16 cellular contexts compared by ENCODE assay signal in the genomic region with DNA sequence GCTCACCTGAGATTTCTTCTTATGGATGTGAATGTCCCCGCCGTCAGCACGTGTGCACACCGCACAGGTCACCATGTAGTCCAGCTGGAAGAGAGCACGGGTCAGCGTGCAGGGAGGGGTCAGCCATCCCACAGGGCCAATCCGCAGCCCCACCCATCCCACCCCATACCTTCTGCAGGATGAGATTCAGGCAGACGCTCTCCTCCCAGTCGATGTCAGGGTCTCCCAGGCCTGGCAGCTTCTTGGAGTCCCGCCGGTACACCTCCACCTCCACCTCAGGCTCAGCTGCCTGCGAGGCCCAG. TPM values are rescaled to one million over a fixed set of nuclear protein-coding genes. Genes with fewer than 3 reads are reported as not detected.
DNase-seq lines count a peak whose midpoint lies in the region; ATAC-seq and TF ChIP-seq lines count a peak whose summit lies in the region.
"Had no signal": no experiment of that assay in that cellular context is flagged by ENCODE, and none has a peak within 500 bp of the region (broad histone marks: within the 10 kb centered on the region; RNA-seq: fewer than 3 reads in every experiment).

No MANE protein-coding gene starts in this region.

- H3K9me3 ChIP-seq in left ventricle myocardium inferior (replicated peaks) (no peaks in the 10 kb centered on the region), IMR-90 (ENCODE audit: control insufficient read depth, insufficient read depth, low read length) (no peaks in the 10 kb centered on the region), neuronal stem cell (replicated peaks in 1 of 2; ENCODE audit: control insufficient read depth in 2 of 2, insufficient read depth in 1 of 2, low read depth in 1 of 2, low read length in 2 of 2) (no peaks in the 10 kb centered on the region)

- no peak for ATAC-seq in IMR-90 (ENCODE audit: low read depth)
- no peak for ATAC-seq in stimulated activated memory B cell treated with anti-CD40 and anti-IgM and Interleukin-4, amounts not matched to agents 10 μg/mL and 1 μg/mL and 100 μg/mL, for 72 hours
- no peak for ATAC-seq in GM18873 (IDR thresholded peaks at IDR 0.05; ENCODE audit: low FRiP score, unreplicated experiment)

- no peak overlapping the region for H3K56ac ChIP-seq in IMR-90 (ENCODE audit: extremely low read depth, insufficient read depth, low read length)

- peak overlapping the region; percentile 67 for H2AK5ac ChIP-seq in IMR-90 (ENCODE audit: low read depth, low read length)
- H2AK5ac ChIP-seq in neuronal stem cell (ENCODE audit: low read depth, low read length) = no peak overlapping the region

- H2AFZ ChIP-seq in IMR-90 (replicated peaks; ENCODE audit: low read length, poor library complexity) (no peak overlapping the region), neuronal stem cell (ENCODE audit: low read length) (no peak overlapping the region)

- peaks cover 27% of the 10 kb centered on the region for H3K9me1 ChIP-seq in IMR-90 (ENCODE audit: insufficient read depth, low read length)

- no peak for TF ChIP-seq POLR2A in IMR-90 (IDR thresholded peaks at IDR 0.05; ENCODE audit: low read depth, low read length)

- H2BK120ac ChIP-seq in IMR-90 (ENCODE audit: low read depth, low read length) = no peak overlapping the region
- no peak overlapping the region for H2BK120ac ChIP-seq in neuronal stem cell (ENCODE audit: low read depth, low read length)

- no peak overlapping the region for H4K5ac ChIP-seq in IMR-90 (ENCODE audit: low read depth, low read length)

- H2BK12ac ChIP-seq in neuronal stem cell (ENCODE audit: low read length) = no peak overlapping the region

- H3K4me2 ChIP-seq in IMR-90 (ENCODE audit: low read depth, low read length) (no peak overlapping the region), neuronal stem cell (ENCODE audit: insufficient read depth, low read length, poor library complexity, severe bottlenecking) (no peak overlapping the region)

- H3K9me3 Mint-ChIP-seq in stimulated activated memory B cell treated with anti-CD40 and anti-IgM and Interleukin-4, amounts not matched to agents 10 μg/mL and 1 μg/mL and 100 μg/mL, for 72 hours = no peaks in the 10 kb centered on the region
- no peaks in the 10 kb centered on the region for H3K9me3 Mint-ChIP-seq in activated T-helper 2 cell treated with anti-CD3 and anti-CD28 coated beads, Interferon-gamma antibody, Interleukin-2, Interleukin-4, amounts not matched to agents 10 μg/mL and 5 μg/mL and 100 μg/mL, durations not matched to agents 14 hours and 24 hours and 36 hours
- H3K9me3 Mint-ChIP-seq: CD4-positive, alpha-beta memory T cell had no signal

- no peak overlapping the region for H3K4me3 Mint-ChIP-seq in stimulated activated memory B cell treated with anti-CD40 and anti-IgM and Interleukin-4, amounts not matched to agents 10 μg/mL and 1 μg/mL and 100 μg/mL, for 72 hours
- H3K4me3 Mint-ChIP-seq in activated T-helper 2 cell treated with anti-CD3 and anti-CD28 coated beads, Interferon-gamma antibody, Interleukin-2, Interleukin-4, amounts not matched to agents 10 μg/mL and 5 μg/mL and 100 μg/mL, durations not matched to agents 14 hours and 24 hours and 36 hours (ENCODE audit: low read depth) = no peak overlapping the region
- H3K4me3 Mint-ChIP-seq: B cell; CD4-positive, alpha-beta memory T cell had no signal

- no peak for TF ChIP-seq RAD21 in IMR-90 (IDR thresholded peaks at IDR 0.05; ENCODE audit: low read length)

- no TSS peak for BruUV-seq in IMR-90 (replicated peaks; lab: Mats Ljungman, UMichigan)

- peak; percentile 51 for DNase-seq in cardiac septum (ENCODE audit: low spot score)
- no peak for DNase-seq in left ventricle myocardium inferior
- DNase-seq in IMR-90 = no peak
- DNase-seq in neuronal stem cell (ENCODE audit: low spot score) = no peak
- no peak for DNase-seq in activated T-helper 2 cell treated with anti-CD3 and anti-CD28 coated beads, Interferon-gamma antibody, Interleukin-2, Interleukin-4, amounts not matched to agents 10 μg/mL and 5 μg/mL and 100 μg/mL, durations not matched to agents 14 hours and 24 hours and 36 hours (ENCODE audit: low spot score)
- no peak for DNase-seq in NCI-H524 treated with DMSO at 0.1 percent for 48 hours (lab: John Stamatoyannopoulos, UW)
- DNase-seq: C1 segment of cervical spinal cord; CD4-positive, alpha-beta memory T cell; COR-L47; DMS153; DMS79 treated with DMSO at 0.1 percent for 48 hours; EL had no signal

- H3K4me1 Mint-ChIP-seq in stimulated activated memory B cell treated with anti-CD40 and anti-IgM and Interleukin-4, amounts not matched to agents 10 μg/mL and 1 μg/mL and 100 μg/mL, for 72 hours = peaks cover 10% of the 10 kb centered on the region
- H3K4me1 Mint-ChIP-seq in activated T-helper 2 cell treated with anti-CD3 and anti-CD28 coated beads, Interferon-gamma antibody, Interleukin-2, Interleukin-4, amounts not matched to agents 10 μg/mL and 5 μg/mL and 100 μg/mL, durations not matched to agents 14 hours and 24 hours and 36 hours (ENCODE audit: low read depth) = no peaks in the 10 kb centered on the region
- H3K4me1 Mint-ChIP-seq: B cell had no signal

- CTCF ChIA-PET in IMR-90 (lab: Yijun Ruan, JAX) = no interaction called here

- 96% methylated on average over 3 of the region's 12 CpGs; no CpG with 5 or more reads in 1 of the 2 experiments for WGBS in IMR-90 (ENCODE audit: extremely low coverage in 2 of 2, insufficient read length in 1 of 2), 2 experiments
- no CpG with 5 or more reads among the region's 12 CpGs for WGBS in neuronal stem cell (ENCODE audit: extremely low coverage in 2 of 2, insufficient read length in 2 of 2, insufficient replicate concordance in 1 of 2), 2 donors

- no peak overlapping the region for H3K14ac ChIP-seq in IMR-90 (replicated peaks; ENCODE audit: low read depth, low read length)
- no peak overlapping the region for H3K14ac ChIP-seq in neuronal stem cell (ENCODE audit: low read length)

- H3K18ac ChIP-seq in IMR-90 (ENCODE audit: low read depth, low read length) (no peak overlapping the region), neuronal stem cell (ENCODE audit: low read length) (no peak overlapping the region)

- dilution Hi-C loops in IMR-90 (cut with HindIII; ENCODE audit: low sequenced_read_pairs, unreplicated experiment) = no loop called here

- in situ Hi-C loops in IMR-90 (cut with MboI; ENCODE audit: low sequenced_read_pairs) = no loop called here

- H3K4me1 ChIP-seq in left ventricle myocardium inferior (no peaks in the 10 kb centered on the region), IMR-90 (ENCODE audit: control insufficient read depth, insufficient read depth, low read length) (peaks cover 33% of the 10 kb centered on the region), neuronal stem cell (ENCODE audit: control insufficient read depth in 2 of 2, insufficient read depth in 1 of 2, low read depth in 1 of 2, low read length in 2 of 2) (peaks cover 13 to 20% of the 10 kb centered on the region in 2 donors)

- H2BK20ac ChIP-seq in IMR-90 (ENCODE audit: low read depth, low read length) = no peak overlapping the region

- H3K27ac ChIP-seq in left ventricle myocardium inferior (replicated peaks) (no peak overlapping the region), IMR-90 (ENCODE audit: insufficient read depth, low read length) (no peak overlapping the region), neuronal stem cell (replicated peaks; ENCODE audit: low read length) (no peak overlapping the region)
- H3K27ac ChIP-seq: HL-60 had no signal

- H3K4ac ChIP-seq in IMR-90 (ENCODE audit: low read depth, low read length) (no peak overlapping the region), neuronal stem cell (ENCODE audit: low read length) (no peak overlapping the region)

- no peak overlapping the region for H4K8ac ChIP-seq in IMR-90 (ENCODE audit: low read depth in 2 of 2, low read length in 2 of 2)
- no peak overlapping the region for H4K8ac ChIP-seq in neuronal stem cell (ENCODE audit: low read depth, low read length)

- no peak overlapping the region for H3K4me3 ChIP-seq in left ventricle myocardium inferior
- no peak overlapping the region for H3K4me3 ChIP-seq in IMR-90 (ENCODE audit: insufficient read depth, low read depth, low read length)
- no peak overlapping the region for H3K4me3 ChIP-seq in neuronal stem cell (ENCODE audit: low read length in 2 of 2)

- no peak overlapping the region for H2AK9ac ChIP-seq in IMR-90 (replicated peaks; ENCODE audit: low read depth, low read length, poor library complexity)

- no peak overlapping the region for H2BK5ac ChIP-seq in IMR-90 (ENCODE audit: low read depth, low read length, poor library complexity, severe bottlenecking)
- H2BK5ac ChIP-seq in neuronal stem cell (ENCODE audit: low read length) = peak overlapping the region; percentile 75

- POLR2A ChIA-PET in IMR-90 (lab: Charles Lee; ENCODE audit: unreplicated experiment) = no interaction called here

- H4K91ac ChIP-seq in IMR-90 (ENCODE audit: insufficient read depth, low read depth, low read length) = no peak overlapping the region
- H4K91ac ChIP-seq in neuronal stem cell (ENCODE audit: low read depth, low read length, poor library complexity) = no peak overlapping the region

- peak overlapping the region; percentile 15 for H3K27ac Mint-ChIP-seq in stimulated activated memory B cell treated with anti-CD40 and anti-IgM and Interleukin-4, amounts not matched to agents 10 μg/mL and 1 μg/mL and 100 μg/mL, for 72 hours
- no peak overlapping the region for H3K27ac Mint-ChIP-seq in activated T-helper 2 cell treated with anti-CD3 and anti-CD28 coated beads, Interferon-gamma antibody, Interleukin-2, Interleukin-4, amounts not matched to agents 10 μg/mL and 5 μg/mL and 100 μg/mL, durations not matched to agents 14 hours and 24 hours and 36 hours
- H3K27ac Mint-ChIP-seq: B cell had no signal

- peaks cover 49% of the 10 kb centered on the region for H3K36me3 Mint-ChIP-seq in stimulated activated memory B cell treated with anti-CD40 and anti-IgM and Interleukin-4, amounts not matched to agents 10 μg/mL and 1 μg/mL and 100 μg/mL, for 72 hours
- no peaks in the 10 kb centered on the region for H3K36me3 Mint-ChIP-seq in activated T-helper 2 cell treated with anti-CD3 and anti-CD28 coated beads, Interferon-gamma antibody, Interleukin-2, Interleukin-4, amounts not matched to agents 10 μg/mL and 5 μg/mL and 100 μg/mL, durations not matched to agents 14 hours and 24 hours and 36 hours (ENCODE audit: low read depth)

- H2BK15ac ChIP-seq in IMR-90 (ENCODE audit: low read depth, low read length) = no peak overlapping the region
- H2BK15ac ChIP-seq in neuronal stem cell (ENCODE audit: low read length) = no peak overlapping the region

- TF ChIP-seq CTCF in left ventricle myocardium inferior (IDR thresholded peaks at IDR 0.05; ENCODE audit: borderline replicate concordance) (no peak), IMR-90 (conservative IDR thresholded peaks at IDR 0.05; ENCODE audit: low read depth, low read length) (no peak)

- H3K23ac ChIP-seq in IMR-90 (ENCODE audit: low read depth, low read length) = no peak overlapping the region
- H3K23ac ChIP-seq in neuronal stem cell (ENCODE audit: low read depth, low read length, poor library complexity) = peak overlapping the region; percentile 20

- H3K36me3 ChIP-seq in left ventricle myocardium inferior (peaks cover 33% of the 10 kb centered on the region), IMR-90 (ENCODE audit: control insufficient read depth, insufficient read depth, low read length) (peaks cover 31% of the 10 kb centered on the region), neuronal stem cell (replicated peaks in 1 of 2; ENCODE audit: control insufficient read depth in 2 of 2, insufficient read depth in 2 of 2, low read length in 2 of 2) (peaks cover 9 to 14% of the 10 kb centered on the region in 2 donors)

- intact Hi-C loops in cardiac septum (cut with DNase I) (no loop called here), left ventricle myocardium inferior (cut with micrococcal nuclease) (no loop called here), IMR-90 (cut with micrococcal nuclease) (no loop called here)
- intact Hi-C loops in activated T-helper 2 cell treated with anti-CD3 and anti-CD28 coated beads, Interferon-gamma antibody, Interleukin-2, Interleukin-4, amounts not matched to agents 10 μg/mL and 5 μg/mL and 100 μg/mL, durations not matched to agents 14 hours and 24 hours and 36 hours (cut with micrococcal nuclease) = no loop called here

- H3K79me1 ChIP-seq in IMR-90 (ENCODE audit: low read depth in 1 of 2, low read length in 2 of 2) (peaks cover 6 to 41% of the 10 kb centered on the region in 2 experiments; a peak in 3 of 4 replicates), neuronal stem cell (ENCODE audit: low read depth, low read length) (peaks cover 1% of the 10 kb centered on the region)

- H3K27me3 ChIP-seq in left ventricle myocardium inferior (ENCODE audit: low read depth) = no peaks in the 10 kb centered on the region
- no peaks in the 10 kb centered on the region for H3K27me3 ChIP-seq in IMR-90 (ENCODE audit: control insufficient read depth, insufficient read depth, low read length)
- no peaks in the 10 kb centered on the region for H3K27me3 ChIP-seq in neuronal stem cell (ENCODE audit: control insufficient read depth in 3 of 3, insufficient read depth in 3 of 3, low read depth in 1 of 3, low read length in 3 of 3)

- H4K20me1 ChIP-seq in IMR-90 (ENCODE audit: insufficient read depth, low read length) = peaks cover 31% of the 10 kb centered on the region

- no peaks in the 10 kb centered on the region for H3K27me3 Mint-ChIP-seq in stimulated activated memory B cell treated with anti-CD40 and anti-IgM and Interleukin-4, amounts not matched to agents 10 μg/mL and 1 μg/mL and 100 μg/mL, for 72 hours
- no peaks in the 10 kb centered on the region for H3K27me3 Mint-ChIP-seq in activated T-helper 2 cell treated with anti-CD3 and anti-CD28 coated beads, Interferon-gamma antibody, Interleukin-2, Interleukin-4, amounts not matched to agents 10 μg/mL and 5 μg/mL and 100 μg/mL, durations not matched to agents 14 hours and 24 hours and 36 hours (ENCODE audit: low read depth)
- H3K27me3 Mint-ChIP-seq: B cell; CD4-positive, alpha-beta memory T cell had no signal

- H3K9ac ChIP-seq in IMR-90 (ENCODE audit: low read depth, low read length) = no peak overlapping the region
- H3K9ac ChIP-seq in neuronal stem cell (ENCODE audit: low read depth, low read length, poor library complexity) = no peak overlapping the region

RNA-seq across cellular contexts. Expression of a gene that starts 35.1 kb away (rescaled TPM):
- total RNA-seq in cardiac septum (21.6 TPM), left ventricle myocardium inferior (18.6 TPM), IMR-90 (2012; rRNA removed) (21.7 and 25.3 TPM in 2 replicates)
- polyA plus RNA-seq in IMR-90 (2012; rRNA removed) = 34.1 and 38.1 TPM in 2 replicates
- 45.7 and 62.0 TPM in 2 replicates for polyA plus RNA-seq in IMR-90 (2012; cell fraction: cytosol; rRNA removed)
- 134 and 167 TPM in 2 replicates for polyA plus RNA-seq in IMR-90 (2012; cell fraction: nucleus; rRNA removed; ENCODE audit: low replicate concordance)
- 62.1 TPM for polyA plus RNA-seq in neuronal stem cell (2013, experiment 1 of 2)
- polyA plus RNA-seq in neuronal stem cell (2013, experiment 2 of 2) = 61.2 TPM
- total RNA-seq in activated T-helper 2 cell treated with anti-CD3 and anti-CD28 coated beads, Interferon-gamma antibody, Interleukin-2, Interleukin-4, amounts not matched to agents 10 μg/mL and 5 μg/mL and 100 μg/mL, durations not matched to agents 14 hours and 24 hours and 36 hours = 39.5 and 45.2 TPM in 2 replicates

RNA-seq across cellular contexts. Expression of a gene that starts 41.9 kb away (rescaled TPM):
- 13.4 TPM for total RNA-seq in cardiac septum
- 12.9 TPM for total RNA-seq in left ventricle myocardium inferior
- total RNA-seq in IMR-90 (2012; rRNA removed) = 61.1 and 65.4 TPM in 2 replicates
- 10.3 and 12.8 TPM in 2 replicates for polyA plus RNA-seq in IMR-90 (2012; rRNA removed)
- 6.0 and 7.5 TPM in 2 replicates for polyA plus RNA-seq in IMR-90 (2012; cell fraction: cytosol; rRNA removed)
- 5.9 and 17.2 TPM in 2 replicates for polyA plus RNA-seq in IMR-90 (2012; cell fraction: nucleus; rRNA removed; ENCODE audit: low replicate concordance)
- polyA plus RNA-seq in neuronal stem cell (2013, experiment 1 of 2) = 39.5 TPM
- polyA plus RNA-seq in neuronal stem cell (2013, experiment 2 of 2) = 39.4 TPM
- total RNA-seq in activated T-helper 2 cell treated with anti-CD3 and anti-CD28 coated beads, Interferon-gamma antibody, Interleukin-2, Interleukin-4, amounts not matched to agents 10 μg/mL and 5 μg/mL and 100 μg/mL, durations not matched to agents 14 hours and 24 hours and 36 hours = 150 and 165 TPM in 2 replicates
